Comparison of ENCODE assay signal across 11 cellular contexts in genomic region chr2:11346129-11346528, GRCh38. TPM values are rescaled to one million over a fixed set of nuclear protein-coding genes. Genes with fewer than 3 reads are reported as not detected.
DNase-seq lines count a peak whose midpoint lies in the region; ATAC-seq and TF ChIP-seq lines count a peak whose summit lies in the region.
"Had no signal": no experiment of that assay in that cellular context is flagged by ENCODE, and none has a peak within 500 bp of the region (broad histone marks: within the 10 kb centered on the region; RNA-seq: fewer than 3 reads in every experiment).

No MANE protein-coding gene starts in this region.

- no peaks in the 10 kb centered on the region for H3K9me3 Mint-ChIP-seq in CD4-positive, alpha-beta T cell
- H3K9me3 Mint-ChIP-seq: central memory CD8-positive, alpha-beta T cell had no signal

- H3K27me3 ChIP-seq in CD4-positive, alpha-beta T cell (ENCODE audit: control insufficient read depth, insufficient read depth, low read length), result no peaks in the 10 kb centered on the region
- peaks cover 6% of the 10 kb centered on the region for H3K27me3 ChIP-seq in iPS-18a (ENCODE audit: control insufficient read depth, insufficient read depth, low read length)
- H3K27me3 ChIP-seq in gastrocnemius medialis, result no peaks in the 10 kb centered on the region

- no peak for ATAC-seq in CD4-positive, alpha-beta T cell (ENCODE audit: poor library complexity)
- ATAC-seq in gastrocnemius medialis (no peak), GM21717 (IDR thresholded peaks at IDR 0.05; ENCODE audit: unreplicated experiment) (no peak)

- CTCF ChIA-PET in CD4-positive, alpha-beta T cell (lab: Charles Lee), result interaction anchor here (1.8 kb wide), 1 partner anchor 214 kb away, joined by 10 read pairs; a partner anchor contains a TSS

- H3K4me3 ChIP-seq in iPS-18a (ENCODE audit: low read length), result peak overlapping the region; percentile 78
- H3K4me3 ChIP-seq in gastrocnemius medialis, result no peak overlapping the region

- in situ Hi-C loops in SK-MEL-5 (cut with HindIII; ENCODE audit: low pct_unique_long_range_greater_than_20kb, low sequenced_read_pairs) (no loop called here), gastrocnemius medialis (cut with MboI; ENCODE audit: low sequenced_read_pairs in 4 of 4) (loop anchor here in 1 of 4 donors (10.0 kb wide), 1 partner anchor 59 kb away; no protein-coding TSS in a partner anchor), GM13976 (cut with MboI; ENCODE audit: low sequenced_read_pairs, unreplicated experiment) (no loop called here)

- no peak for TF ChIP-seq POLR2A in gastrocnemius medialis (IDR thresholded peaks at IDR 0.05)

- H3K9ac ChIP-seq in iPS-18a (ENCODE audit: low read length), result no peak overlapping the region

- H3K9me3 ChIP-seq in CD4-positive, alpha-beta T cell (ENCODE audit: control insufficient read depth, low read length), result no peaks in the 10 kb centered on the region
- H3K9me3 ChIP-seq in iPS-18a (ENCODE audit: control insufficient read depth, low read depth, low read length) (no peaks in the 10 kb centered on the region), gastrocnemius medialis (no peaks in the 10 kb centered on the region)

- H3K27me3 Mint-ChIP-seq in CD4-positive, alpha-beta T cell, result no peaks in the 10 kb centered on the region
- H3K27me3 Mint-ChIP-seq: central memory CD8-positive, alpha-beta T cell had no signal

- H3K27ac Mint-ChIP-seq in CD4-positive, alpha-beta T cell, result peak overlapping the region; percentile 87

- TF ChIP-seq CTCF in CD4-positive, alpha-beta T cell (IDR thresholded peaks at IDR 0.05), result no peak
- TF ChIP-seq CTCF in gastrocnemius medialis (IDR thresholded peaks at IDR 0.05 in 4 of 5, conservative IDR thresholded peaks at IDR 0.05 in 1 of 5) (no peak), GM13976 (IDR thresholded peaks at IDR 0.05; ENCODE audit: borderline replicate concordance, control extremely low read depth, extremely low read depth, insufficient read depth, missing control alignments) (no peak)

- H3K4me3 Mint-ChIP-seq in CD4-positive, alpha-beta T cell, result peak overlapping the region; percentile 96

- intact Hi-C loops in CD4-positive, alpha-beta T cell (cut with DNase I, micrococcal nuclease), result loop anchor here (5.0 to 10.0 kb wide), 6 partner anchors 121 to 779 kb away; partner anchors contain the start of genes E2F6 (in 1 of the 2), LPIN1 (in 1 of the 2), PDIA6 (in 1 of the 2) and SLC66A3 (in 1 of the 2)
- intact Hi-C loops in gastrocnemius medialis (cut with DNase I; ENCODE audit: low total_unique reads), result no loop called here

- POLR2A ChIA-PET in CD4-positive, alpha-beta T cell (lab: Charles Lee), result interaction anchor here (1.5 to 3.5 kb wide), 2 partner anchors 191 to 213 kb away, joined by 4 to 17 read pairs; partner anchors contain the start of gene SLC66A3

- H3K36me3 ChIP-seq in iPS-18a (ENCODE audit: control insufficient read depth, low read depth, low read length) (no peaks in the 10 kb centered on the region), gastrocnemius medialis (no peaks in the 10 kb centered on the region)

- H3K27ac ChIP-seq in CD4-positive, alpha-beta T cell (ENCODE audit: low read depth, low read length), result no peak overlapping the region
- no peak overlapping the region for H3K27ac ChIP-seq in iPS-18a (ENCODE audit: low read length)
- peak overlapping the region; percentile 97 to 99 (median 98) for H3K27ac ChIP-seq in gastrocnemius medialis

- DNase-seq in CD4-positive, alpha-beta T cell, result no peak
- DNase-seq in SK-MEL-5 (ENCODE audit: low read depth, low spot score) (peak; percentile 33), gastrocnemius medialis (no peak), GM13976 (ENCODE audit: low spot score) (no peak), epidermal melanocyte (ENCODE audit: insufficient read length, low spot score) (no peak), glomerular visceral epithelial cell (ENCODE audit: extremely low spot score) (no peak)
- DNase-seq: Calu3, NCI-H1417 treated with DMSO at 0.1 percent for 48 hours had no signal

- H3K4me1 ChIP-seq in iPS-18a (ENCODE audit: control insufficient read depth, low read depth, low read length), result peaks cover 26% of the 10 kb centered on the region
- H3K4me1 ChIP-seq in gastrocnemius medialis, result peaks cover 23 to 24% of the 10 kb centered on the region in 2 donors

- peaks cover 11% of the 10 kb centered on the region for H3K36me3 Mint-ChIP-seq in CD4-positive, alpha-beta T cell (ENCODE audit: low read depth)

- peaks cover 28% of the 10 kb centered on the region for H3K4me1 Mint-ChIP-seq in CD4-positive, alpha-beta T cell (ENCODE audit: low read depth)

RNA-seq across cellular contexts. Expression of gene ROCK2, which starts 1.7 kb away (rescaled TPM):
- total RNA-seq in CD4-positive, alpha-beta T cell, result 1 to 10 TPM; 6.9 to 9.4 TPM
- total RNA-seq in SK-MEL-5 (2014; rRNA removed; shearing (Covaris generic)), result 21.9 and 25.0 TPM in 2 replicates
- 15.1 and 23.6 TPM in 2 replicates for polyA plus RNA-seq in SK-MEL-5 (2015; cell fraction: cytosol; rRNA removed)
- polyA plus RNA-seq in SK-MEL-5 (2015; cell fraction: nucleus; rRNA removed), result 10.7 and 16.6 TPM in 2 replicates
- total RNA-seq in gastrocnemius medialis, result 10 to 100 TPM; 42.0 to 85.4 (median 70.7) TPM

Comparison
In these comparisons a context has a peak if more than half of its experiments do, and no peak if none do; other contexts are left out.
1. H3K27ac ChIP-seq: peak in gastrocnemius medialis (4 of 4); none in CD4-positive, alpha-beta T cell (single experiment) and iPS-18a (single experiment).